8 cellular contexts compared by ENCODE assay signal in the genomic region with DNA sequence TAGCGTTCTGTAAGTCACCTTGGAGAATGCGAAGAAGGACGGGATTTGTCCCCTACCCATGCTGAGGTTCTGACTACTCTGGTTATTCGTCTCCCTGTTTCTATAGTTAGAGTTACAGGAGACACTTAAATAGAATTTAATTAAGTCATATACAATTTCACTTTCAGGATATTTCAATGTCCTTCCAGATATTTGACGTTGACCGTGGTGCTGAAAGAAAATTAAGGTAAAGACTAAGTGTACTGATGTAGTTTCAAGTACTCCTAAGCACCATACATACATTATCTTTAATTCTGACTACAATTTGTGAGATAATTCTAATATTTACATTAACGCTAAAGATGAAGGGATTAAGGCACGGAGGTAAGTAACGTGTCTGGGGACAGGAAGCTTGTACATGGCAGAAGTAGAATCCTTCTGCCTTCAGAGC. TPM values are rescaled to one million over a fixed set of nuclear protein-coding genes. Genes with fewer than 3 reads are reported as not detected.
DNase-seq lines count a peak whose midpoint lies in the region; ATAC-seq, FAIRE-seq and TF ChIP-seq lines count a peak whose summit lies in the region.

No MANE protein-coding gene starts in this region.

- H3K9me3 Mint-ChIP-seq in WTC11 (no peaks in the 10 kb centered on the region), glutamatergic neuron (ENCODE audit: unreplicated experiment) (peaks cover 4% of the 10 kb centered on the region)

- H3K36me3 Mint-ChIP-seq in WTC11: no peaks in the 10 kb centered on the region
- no peaks in the 10 kb centered on the region for H3K36me3 Mint-ChIP-seq in glutamatergic neuron (ENCODE audit: unreplicated experiment)

- FAIRE-seq in A204.1 (lab: Jason Lieb, UNC): peak; percentile 40
- FAIRE-seq in GM19239 (lab: Jason Lieb, UNC): peak; percentile 52

- no peak for TF ChIP-seq CTCF in WTC11 (IDR thresholded peaks at IDR 0.05)
- no peak for TF ChIP-seq CTCF in glutamatergic neuron (IDR thresholded peaks at IDR 0.05; ENCODE audit: partially characterized antibody, unreplicated experiment)

- H3K27me3 Mint-ChIP-seq in WTC11 (ENCODE audit: low read depth) (no peaks in the 10 kb centered on the region), glutamatergic neuron (ENCODE audit: unreplicated experiment) (peaks cover 4% of the 10 kb centered on the region)

- H3K4me1 Mint-ChIP-seq in WTC11 (peaks cover 16% of the 10 kb centered on the region), glutamatergic neuron (ENCODE audit: low read depth, unreplicated experiment) (peaks cover 14% of the 10 kb centered on the region)

- ATAC-seq in WTC11: no peak
- ATAC-seq in GM19452 (IDR thresholded peaks at IDR 0.05; ENCODE audit: unreplicated experiment): no peak

- H3K27ac Mint-ChIP-seq in WTC11 (peak overlapping the region; percentile 39; the same call in 1 of the 2 replicates), glutamatergic neuron (ENCODE audit: unreplicated experiment) (peak overlapping the region; percentile 53)

- peak overlapping the region; percentile 95 for H3K4me3 Mint-ChIP-seq in WTC11
- H3K4me3 Mint-ChIP-seq in glutamatergic neuron (ENCODE audit: unreplicated experiment): peak overlapping the region; percentile 99

- DNase-seq in GM19239 (ENCODE audit: insufficient read length, low spot score) (no peak), WTC11 (ENCODE audit: low spot score) (no peak), glutamatergic neuron (no peak), skeletal muscle cell (ENCODE audit: low read depth) (peak; percentile 6), occipital lobe (lab: John Stamatoyannopoulos, UW) (no peak), ureter (ENCODE audit: low spot score) (no peak)

- H3K4me3 ChIP-seq in skeletal muscle cell (ENCODE audit: low read depth, low read length): peak overlapping the region; percentile 59

- POLR2A ChIA-PET in WTC11 (lab: Charles Lee): no interaction called here

- CTCF ChIA-PET in WTC11 (lab: Charles Lee): interaction anchor here (1.0 to 1.2 kb wide), 3 partner anchors 84 to 256 kb away, joined by 3 to 10 read pairs (median 5); no protein-coding TSS in a partner anchor

TF ChIP-seq in WTC11, 78 proteins besides CTCF, POLR2A, EP300 and RAD21:
- TF ChIP-seq, protein P1, sequence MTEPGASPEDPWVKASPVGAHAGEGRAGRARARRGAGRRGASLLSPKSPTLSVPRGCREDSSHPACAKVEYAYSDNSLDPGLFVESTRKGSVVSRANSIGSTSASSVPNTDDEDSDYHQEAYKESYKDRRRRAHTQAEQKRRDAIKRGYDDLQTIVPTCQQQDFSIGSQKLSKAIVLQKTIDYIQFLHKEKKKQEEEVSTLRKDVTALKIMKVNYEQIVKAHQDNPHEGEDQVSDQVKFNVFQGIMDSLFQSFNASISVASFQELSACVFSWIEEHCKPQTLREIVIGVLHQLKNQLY (CRISPR knock-in tag; IDR thresholded peaks at IDR 0.05): no peak
- TF ChIP-seq, protein P2, sequence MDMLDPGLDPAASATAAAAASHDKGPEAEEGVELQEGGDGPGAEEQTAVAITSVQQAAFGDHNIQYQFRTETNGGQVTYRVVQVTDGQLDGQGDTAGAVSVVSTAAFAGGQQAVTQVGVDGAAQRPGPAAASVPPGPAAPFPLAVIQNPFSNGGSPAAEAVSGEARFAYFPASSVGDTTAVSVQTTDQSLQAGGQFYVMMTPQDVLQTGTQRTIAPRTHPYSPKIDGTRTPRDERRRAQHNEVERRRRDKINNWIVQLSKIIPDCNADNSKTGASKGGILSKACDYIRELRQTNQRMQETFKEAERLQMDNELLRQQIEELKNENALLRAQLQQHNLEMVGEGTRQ (CRISPR knock-in tag; IDR thresholded peaks at IDR 0.05): no peak
- TF ChIP-seq IRF2 (CRISPR knock-in tag; IDR thresholded peaks at IDR 0.05; ENCODE audit: borderline replicate concordance, low read depth): no peak
- TF ChIP-seq, protein P3, sequence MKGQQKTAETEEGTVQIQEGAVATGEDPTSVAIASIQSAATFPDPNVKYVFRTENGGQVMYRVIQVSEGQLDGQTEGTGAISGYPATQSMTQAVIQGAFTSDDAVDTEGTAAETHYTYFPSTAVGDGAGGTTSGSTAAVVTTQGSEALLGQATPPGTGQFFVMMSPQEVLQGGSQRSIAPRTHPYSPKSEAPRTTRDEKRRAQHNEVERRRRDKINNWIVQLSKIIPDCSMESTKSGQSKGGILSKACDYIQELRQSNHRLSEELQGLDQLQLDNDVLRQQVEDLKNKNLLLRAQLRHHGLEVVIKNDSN (CRISPR knock-in tag; IDR thresholded peaks at IDR 0.05): no peak
- TF ChIP-seq ZNF232 (CRISPR knock-in tag; IDR thresholded peaks at IDR 0.05): no peak
- TF ChIP-seq ZNF416 (CRISPR knock-in tag; IDR thresholded peaks at IDR 0.05): no peak
- TF ChIP-seq, protein P4, sequence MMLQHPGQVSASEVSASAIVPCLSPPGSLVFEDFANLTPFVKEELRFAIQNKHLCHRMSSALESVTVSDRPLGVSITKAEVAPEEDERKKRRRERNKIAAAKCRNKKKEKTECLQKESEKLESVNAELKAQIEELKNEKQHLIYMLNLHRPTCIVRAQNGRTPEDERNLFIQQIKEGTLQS (CRISPR knock-in tag; conservative IDR thresholded peaks at IDR 0.05): no peak
- TF ChIP-seq, protein P5, sequence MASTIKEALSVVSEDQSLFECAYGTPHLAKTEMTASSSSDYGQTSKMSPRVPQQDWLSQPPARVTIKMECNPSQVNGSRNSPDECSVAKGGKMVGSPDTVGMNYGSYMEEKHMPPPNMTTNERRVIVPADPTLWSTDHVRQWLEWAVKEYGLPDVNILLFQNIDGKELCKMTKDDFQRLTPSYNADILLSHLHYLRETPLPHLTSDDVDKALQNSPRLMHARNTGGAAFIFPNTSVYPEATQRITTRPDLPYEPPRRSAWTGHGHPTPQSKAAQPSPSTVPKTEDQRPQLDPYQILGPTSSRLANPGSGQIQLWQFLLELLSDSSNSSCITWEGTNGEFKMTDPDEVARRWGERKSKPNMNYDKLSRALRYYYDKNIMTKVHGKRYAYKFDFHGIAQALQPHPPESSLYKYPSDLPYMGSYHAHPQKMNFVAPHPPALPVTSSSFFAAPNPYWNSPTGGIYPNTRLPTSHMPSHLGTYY (CRISPR knock-in tag; IDR thresholded peaks at IDR 0.05): no peak
- TF ChIP-seq RELA (CRISPR knock-in tag; IDR thresholded peaks at IDR 0.05; ENCODE audit: borderline replicate concordance): no peak
- TF ChIP-seq ZNF219 (CRISPR knock-in tag; IDR thresholded peaks at IDR 0.05; ENCODE audit: borderline replicate concordance): no peak
- no peak for TF ChIP-seq FOXP1 (CRISPR knock-in tag; IDR thresholded peaks at IDR 0.05; ENCODE audit: borderline replicate concordance)
- TF ChIP-seq, protein P6, sequence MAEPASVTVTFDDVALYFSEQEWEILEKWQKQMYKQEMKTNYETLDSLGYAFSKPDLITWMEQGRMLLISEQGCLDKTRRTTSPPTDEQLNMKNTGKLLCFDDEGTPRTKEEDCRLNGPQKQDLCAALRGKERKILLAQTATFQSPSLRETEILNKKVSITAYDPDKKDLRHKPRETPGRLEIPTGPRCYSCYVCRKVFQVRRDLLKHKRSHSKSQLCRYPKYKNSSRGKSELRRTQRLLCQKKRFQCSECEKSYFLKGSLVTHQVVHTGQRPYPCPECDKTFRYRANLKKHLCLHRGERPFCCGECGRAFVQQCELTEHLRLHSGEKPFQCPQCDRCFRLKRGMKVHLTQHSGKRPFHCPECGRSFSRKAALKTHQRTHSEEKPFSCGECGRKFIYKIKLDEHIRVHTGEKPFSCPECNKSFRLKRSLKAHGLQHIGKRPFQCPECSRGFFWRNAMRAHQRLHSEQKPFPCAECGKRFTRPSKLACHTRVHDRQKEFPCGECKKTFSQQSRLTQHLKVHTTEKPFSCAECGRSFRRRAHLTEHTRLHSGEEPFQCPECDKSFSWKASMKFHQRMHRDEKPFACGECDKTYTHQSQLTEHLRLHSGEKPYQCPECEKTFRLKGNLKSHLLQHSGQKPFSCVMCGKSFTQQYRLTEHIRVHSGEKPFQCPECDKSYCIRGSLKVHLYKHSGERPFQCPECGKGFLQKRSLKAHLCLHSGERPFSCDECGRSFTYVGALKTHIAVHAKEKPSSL (CRISPR knock-in tag; conservative IDR thresholded peaks at IDR 0.05): no peak
- TF ChIP-seq, protein P7, sequence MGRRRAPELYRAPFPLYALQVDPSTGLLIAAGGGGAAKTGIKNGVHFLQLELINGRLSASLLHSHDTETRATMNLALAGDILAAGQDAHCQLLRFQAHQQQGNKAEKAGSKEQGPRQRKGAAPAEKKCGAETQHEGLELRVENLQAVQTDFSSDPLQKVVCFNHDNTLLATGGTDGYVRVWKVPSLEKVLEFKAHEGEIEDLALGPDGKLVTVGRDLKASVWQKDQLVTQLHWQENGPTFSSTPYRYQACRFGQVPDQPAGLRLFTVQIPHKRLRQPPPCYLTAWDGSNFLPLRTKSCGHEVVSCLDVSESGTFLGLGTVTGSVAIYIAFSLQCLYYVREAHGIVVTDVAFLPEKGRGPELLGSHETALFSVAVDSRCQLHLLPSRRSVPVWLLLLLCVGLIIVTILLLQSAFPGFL (CRISPR knock-in tag; IDR thresholded peaks at IDR 0.05; ENCODE audit: borderline replicate concordance): no peak
- TF ChIP-seq, protein P8, sequence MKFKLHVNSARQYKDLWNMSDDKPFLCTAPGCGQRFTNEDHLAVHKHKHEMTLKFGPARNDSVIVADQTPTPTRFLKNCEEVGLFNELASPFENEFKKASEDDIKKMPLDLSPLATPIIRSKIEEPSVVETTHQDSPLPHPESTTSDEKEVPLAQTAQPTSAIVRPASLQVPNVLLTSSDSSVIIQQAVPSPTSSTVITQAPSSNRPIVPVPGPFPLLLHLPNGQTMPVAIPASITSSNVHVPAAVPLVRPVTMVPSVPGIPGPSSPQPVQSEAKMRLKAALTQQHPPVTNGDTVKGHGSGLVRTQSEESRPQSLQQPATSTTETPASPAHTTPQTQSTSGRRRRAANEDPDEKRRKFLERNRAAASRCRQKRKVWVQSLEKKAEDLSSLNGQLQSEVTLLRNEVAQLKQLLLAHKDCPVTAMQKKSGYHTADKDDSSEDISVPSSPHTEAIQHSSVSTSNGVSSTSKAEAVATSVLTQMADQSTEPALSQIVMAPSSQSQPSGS (CRISPR knock-in tag; IDR thresholded peaks at IDR 0.05; ENCODE audit: borderline replicate concordance, low read depth): no peak
- TF ChIP-seq EMX1 (CRISPR knock-in tag; IDR thresholded peaks at IDR 0.05): no peak

RNA-seq across cellular contexts. Expression of a gene that starts 0.4 kb away (rescaled TPM):
- total RNA-seq in WTC11 (2021) (20.8 to 27.9 TPM (median 21.0 TPM) in 3 replicates), glutamatergic neuron (ENCODE audit: unreplicated experiment) (33.1 TPM), occipital lobe (38.1 TPM), ureter (12.6 TPM)
